Comparison of ENCODE assay signal across 1 cellular context in genomic region chr3:195106418-195106906, GRCh38.
TF ChIP-seq lines count a peak whose summit lies in the region.

No MANE protein-coding gene starts in this region.

TF ChIP-seq in HepG2, 621 proteins besides CTCF, POLR2A, EP300 and RAD21 (continued from another document and continues in another):
- TF ChIP-seq, protein P1, sequence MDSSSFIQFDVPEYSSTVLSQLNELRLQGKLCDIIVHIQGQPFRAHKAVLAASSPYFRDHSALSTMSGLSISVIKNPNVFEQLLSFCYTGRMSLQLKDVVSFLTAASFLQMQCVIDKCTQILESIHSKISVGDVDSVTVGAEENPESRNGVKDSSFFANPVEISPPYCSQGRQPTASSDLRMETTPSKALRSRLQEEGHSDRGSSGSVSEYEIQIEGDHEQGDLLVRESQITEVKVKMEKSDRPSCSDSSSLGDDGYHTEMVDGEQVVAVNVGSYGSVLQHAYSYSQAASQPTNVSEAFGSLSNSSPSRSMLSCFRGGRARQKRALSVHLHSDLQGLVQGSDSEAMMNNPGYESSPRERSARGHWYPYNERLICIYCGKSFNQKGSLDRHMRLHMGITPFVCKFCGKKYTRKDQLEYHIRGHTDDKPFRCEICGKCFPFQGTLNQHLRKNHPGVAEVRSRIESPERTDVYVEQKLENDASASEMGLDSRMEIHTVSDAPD (CRISPR knock-in tag; IDR thresholded peaks at IDR 0.05): no peak
- TF ChIP-seq SETDB1 (CRISPR knock-in tag; IDR thresholded peaks at IDR 0.05; ENCODE audit: borderline replicate concordance) (no peak), MTA1 (CRISPR knock-in tag; IDR thresholded peaks at IDR 0.05; ENCODE audit: borderline replicate concordance) (peak; percentile 84; the same call in 1 of the 2 replicates), HNRNPH1 (optimal IDR thresholded peaks at IDR 0.05; ENCODE audit: low read depth, low read length) (no peak), PHB2 (IDR thresholded peaks at IDR 0.05; ENCODE audit: partially characterized antibody) (no peak), ARNTL (CRISPR knock-in tag; IDR thresholded peaks at IDR 0.05) (peak; percentile 62; the same call in 1 of the 2 replicates), RFX1 (IDR thresholded peaks at IDR 0.05) (no peak), FUBP1 (CRISPR knock-in tag; IDR thresholded peaks at IDR 0.05; ENCODE audit: borderline replicate concordance) (no peak), ZFP36L2 (CRISPR knock-in tag; IDR thresholded peaks at IDR 0.05) (no peak), HOXA7 (CRISPR knock-in tag; IDR thresholded peaks at IDR 0.05) (no peak), ONECUT2 (CRISPR knock-in tag; IDR thresholded peaks at IDR 0.05) (no peak), PREB (CRISPR knock-in tag; IDR thresholded peaks at IDR 0.05) (no peak), ETV6 (CRISPR knock-in tag; conservative IDR thresholded peaks at IDR 0.05) (no peak), FOSL2 (CRISPR knock-in tag; IDR thresholded peaks at IDR 0.05) (0 out of 2 replicates have a peak, but pooled peaks have one; percentile 25), GATAD2A (CRISPR knock-in tag; IDR thresholded peaks at IDR 0.05) (peak; percentile 50), GZF1 (CRISPR knock-in tag; IDR thresholded peaks at IDR 0.05) (no peak), ETV5 (CRISPR knock-in tag; IDR thresholded peaks at IDR 0.05; ENCODE audit: borderline replicate concordance) (no peak), RBFOX2 (IDR thresholded peaks at IDR 0.05; ENCODE audit: low read depth, low read length) (no peak), ZFP36L1 (CRISPR knock-in tag; IDR thresholded peaks at IDR 0.05) (no peak), SKI (IDR thresholded peaks at IDR 0.05; ENCODE audit: partially characterized antibody) (no peak), STAT6 (CRISPR knock-in tag; IDR thresholded peaks at IDR 0.05; ENCODE audit: borderline replicate concordance) (no peak), RARA (CRISPR knock-in tag; IDR thresholded peaks at IDR 0.05) (no peak), ZNF891 (CRISPR knock-in tag; IDR thresholded peaks at IDR 0.05) (no peak), MIER2 (CRISPR knock-in tag; IDR thresholded peaks at IDR 0.05) (no peak), HINFP (CRISPR knock-in tag; IDR thresholded peaks at IDR 0.05; ENCODE audit: low read depth) (no peak), MAF1 (CRISPR knock-in tag; IDR thresholded peaks at IDR 0.05; ENCODE audit: borderline replicate concordance) (no peak), HDAC1 (CRISPR knock-in tag; IDR thresholded peaks at IDR 0.05) (peak; percentile 65; the same call in 1 of the 2 replicates), SNAI1 (CRISPR knock-in tag; IDR thresholded peaks at IDR 0.05; ENCODE audit: borderline replicate concordance) (no peak), U2AF1 (optimal IDR thresholded peaks at IDR 0.05; ENCODE audit: low read depth, low read length) (no peak), CC2D1A (CRISPR knock-in tag; IDR thresholded peaks at IDR 0.05) (no peak), E2F1 (CRISPR knock-in tag; IDR thresholded peaks at IDR 0.05) (no peak), FOXP1 (IDR thresholded peaks at IDR 0.05) (no peak), FOXP1 (CRISPR knock-in tag; IDR thresholded peaks at IDR 0.05) (no peak), TSC22D2 (CRISPR knock-in tag; IDR thresholded peaks at IDR 0.05; ENCODE audit: borderline replicate concordance) (no peak), ZSCAN9 (CRISPR knock-in tag; IDR thresholded peaks at IDR 0.05; ENCODE audit: borderline replicate concordance) (no peak), ZNF788 (CRISPR knock-in tag; IDR thresholded peaks at IDR 0.05; ENCODE audit: borderline replicate concordance) (no peak)
- TF ChIP-seq, protein P2, sequence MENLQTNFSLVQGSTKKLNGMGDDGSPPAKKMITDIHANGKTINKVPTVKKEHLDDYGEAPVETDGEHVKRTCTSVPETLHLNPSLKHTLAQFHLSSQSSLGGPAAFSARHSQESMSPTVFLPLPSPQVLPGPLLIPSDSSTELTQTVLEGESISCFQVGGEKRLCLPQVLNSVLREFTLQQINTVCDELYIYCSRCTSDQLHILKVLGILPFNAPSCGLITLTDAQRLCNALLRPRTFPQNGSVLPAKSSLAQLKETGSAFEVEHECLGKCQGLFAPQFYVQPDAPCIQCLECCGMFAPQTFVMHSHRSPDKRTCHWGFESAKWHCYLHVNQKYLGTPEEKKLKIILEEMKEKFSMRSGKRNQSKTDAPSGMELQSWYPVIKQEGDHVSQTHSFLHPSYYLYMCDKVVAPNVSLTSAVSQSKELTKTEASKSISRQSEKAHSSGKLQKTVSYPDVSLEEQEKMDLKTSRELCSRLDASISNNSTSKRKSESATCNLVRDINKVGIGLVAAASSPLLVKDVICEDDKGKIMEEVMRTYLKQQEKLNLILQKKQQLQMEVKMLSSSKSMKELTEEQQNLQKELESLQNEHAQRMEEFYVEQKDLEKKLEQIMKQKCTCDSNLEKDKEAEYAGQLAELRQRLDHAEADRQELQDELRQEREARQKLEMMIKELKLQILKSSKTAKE (CRISPR knock-in tag; IDR thresholded peaks at IDR 0.05; ENCODE audit: borderline replicate concordance): no peak
- TF ChIP-seq, protein P3, sequence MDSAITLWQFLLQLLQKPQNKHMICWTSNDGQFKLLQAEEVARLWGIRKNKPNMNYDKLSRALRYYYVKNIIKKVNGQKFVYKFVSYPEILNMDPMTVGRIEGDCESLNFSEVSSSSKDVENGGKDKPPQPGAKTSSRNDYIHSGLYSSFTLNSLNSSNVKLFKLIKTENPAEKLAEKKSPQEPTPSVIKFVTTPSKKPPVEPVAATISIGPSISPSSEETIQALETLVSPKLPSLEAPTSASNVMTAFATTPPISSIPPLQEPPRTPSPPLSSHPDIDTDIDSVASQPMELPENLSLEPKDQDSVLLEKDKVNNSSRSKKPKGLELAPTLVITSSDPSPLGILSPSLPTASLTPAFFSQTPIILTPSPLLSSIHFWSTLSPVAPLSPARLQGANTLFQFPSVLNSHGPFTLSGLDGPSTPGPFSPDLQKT (CRISPR knock-in tag; IDR thresholded peaks at IDR 0.05; ENCODE audit: borderline replicate concordance): no peak
- TF ChIP-seq, protein P4, sequence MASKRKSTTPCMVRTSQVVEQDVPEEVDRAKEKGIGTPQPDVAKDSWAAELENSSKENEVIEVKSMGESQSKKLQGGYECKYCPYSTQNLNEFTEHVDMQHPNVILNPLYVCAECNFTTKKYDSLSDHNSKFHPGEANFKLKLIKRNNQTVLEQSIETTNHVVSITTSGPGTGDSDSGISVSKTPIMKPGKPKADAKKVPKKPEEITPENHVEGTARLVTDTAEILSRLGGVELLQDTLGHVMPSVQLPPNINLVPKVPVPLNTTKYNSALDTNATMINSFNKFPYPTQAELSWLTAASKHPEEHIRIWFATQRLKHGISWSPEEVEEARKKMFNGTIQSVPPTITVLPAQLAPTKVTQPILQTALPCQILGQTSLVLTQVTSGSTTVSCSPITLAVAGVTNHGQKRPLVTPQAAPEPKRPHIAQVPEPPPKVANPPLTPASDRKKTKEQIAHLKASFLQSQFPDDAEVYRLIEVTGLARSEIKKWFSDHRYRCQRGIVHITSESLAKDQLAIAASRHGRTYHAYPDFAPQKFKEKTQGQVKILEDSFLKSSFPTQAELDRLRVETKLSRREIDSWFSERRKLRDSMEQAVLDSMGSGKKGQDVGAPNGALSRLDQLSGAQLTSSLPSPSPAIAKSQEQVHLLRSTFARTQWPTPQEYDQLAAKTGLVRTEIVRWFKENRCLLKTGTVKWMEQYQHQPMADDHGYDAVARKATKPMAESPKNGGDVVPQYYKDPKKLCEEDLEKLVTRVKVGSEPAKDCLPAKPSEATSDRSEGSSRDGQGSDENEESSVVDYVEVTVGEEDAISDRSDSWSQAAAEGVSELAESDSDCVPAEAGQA (IDR thresholded peaks at IDR 0.05; ENCODE audit: low read depth): no peak
- TF ChIP-seq, protein P4 (CRISPR knock-in tag; IDR thresholded peaks at IDR 0.05; ENCODE audit: borderline replicate concordance): no peak
- TF ChIP-seq, protein P5, sequence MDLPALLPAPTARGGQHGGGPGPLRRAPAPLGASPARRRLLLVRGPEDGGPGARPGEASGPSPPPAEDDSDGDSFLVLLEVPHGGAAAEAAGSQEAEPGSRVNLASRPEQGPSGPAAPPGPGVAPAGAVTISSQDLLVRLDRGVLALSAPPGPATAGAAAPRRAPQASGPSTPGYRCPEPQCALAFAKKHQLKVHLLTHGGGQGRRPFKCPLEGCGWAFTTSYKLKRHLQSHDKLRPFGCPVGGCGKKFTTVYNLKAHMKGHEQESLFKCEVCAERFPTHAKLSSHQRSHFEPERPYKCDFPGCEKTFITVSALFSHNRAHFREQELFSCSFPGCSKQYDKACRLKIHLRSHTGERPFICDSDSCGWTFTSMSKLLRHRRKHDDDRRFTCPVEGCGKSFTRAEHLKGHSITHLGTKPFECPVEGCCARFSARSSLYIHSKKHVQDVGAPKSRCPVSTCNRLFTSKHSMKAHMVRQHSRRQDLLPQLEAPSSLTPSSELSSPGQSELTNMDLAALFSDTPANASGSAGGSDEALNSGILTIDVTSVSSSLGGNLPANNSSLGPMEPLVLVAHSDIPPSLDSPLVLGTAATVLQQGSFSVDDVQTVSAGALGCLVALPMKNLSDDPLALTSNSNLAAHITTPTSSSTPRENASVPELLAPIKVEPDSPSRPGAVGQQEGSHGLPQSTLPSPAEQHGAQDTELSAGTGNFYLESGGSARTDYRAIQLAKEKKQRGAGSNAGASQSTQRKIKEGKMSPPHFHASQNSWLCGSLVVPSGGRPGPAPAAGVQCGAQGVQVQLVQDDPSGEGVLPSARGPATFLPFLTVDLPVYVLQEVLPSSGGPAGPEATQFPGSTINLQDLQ (CRISPR knock-in tag; IDR thresholded peaks at IDR 0.05): no peak
